Comparison of ENCODE assay signal across 28 cellular contexts in genomic region chrX:38435130-38435529, GRCh38.
"Had no signal": no experiment of that assay in that cellular context is flagged by ENCODE, and none has a peak within 500 bp of the region (broad histone marks: within the 10 kb centered on the region; RNA-seq: fewer than 3 reads in every experiment).

No MANE protein-coding gene starts in this region.

- H3K9me3 ChIP-seq: esophagus squamous epithelium, gastroesophageal sphincter, heart right ventricle had no signal

- H3K27ac ChIP-seq: esophagus squamous epithelium, gastroesophageal sphincter, heart right ventricle had no signal

- H3K27me3 ChIP-seq: esophagus squamous epithelium, gastroesophageal sphincter had no signal

- DNase-seq: activated CD4-positive, alpha-beta memory T cell treated with anti-CD3 and anti-CD28 coated beads for 36 hours; activated CD4-positive, alpha-beta T cell treated with anti-CD3 and anti-CD28 coated beads for 36 hours; activated CD4-positive, alpha-beta T cell treated with anti-CD3 and anti-CD28 coated beads, Interleukin-2, amount 10 ng/mL, durations not matched to agents 24 days and 14 days; activated CD4-positive, CD25-positive, alpha-beta regulatory T cell; activated CD4-positive, CD25-positive, alpha-beta regulatory T cell treated with anti-CD3 and anti-CD28 coated beads, Interleukin-2, amount 50 U/mL, for 72 hours; activated CD8-positive, alpha-beta memory T cell treated with anti-CD3 and anti-CD28 coated beads, Interleukin-2, amount 10 ng/mL, durations not matched to agents 7 days and 5 days; activated CD8-positive, alpha-beta memory T cell treated with anti-CD3 and anti-CD28 coated beads, Interleukin-2, amount 50 U/mL, for 4 hours; activated CD8-positive, alpha-beta T cell treated with anti-CD3 and anti-CD28 coated beads, Interleukin-2, amount 10 ng/mL, durations not matched to agents 7 days and 5 days; activated gamma-delta T cell; activated naive CD4-positive, alpha-beta T cell; activated naive CD4-positive, alpha-beta T cell treated with anti-CD3 and anti-CD28 coated beads, Interleukin-2, amount 10 ng/mL, durations not matched to agents 7 days and 5 days; activated naive CD8-positive, alpha-beta T cell treated with anti-CD3 and anti-CD28 coated beads, Interleukin-2, amount 10 ng/mL, durations not matched to agents 7 days and 5 days; activated T-cell treated with anti-CD3 and anti-CD28 coated beads, Interleukin-2, amount 50 U/mL, for 1 hour; activated T-cell treated with anti-CD3 and anti-CD28 coated beads, Interleukin-2, amount 50 U/mL, for 72 hours; amniotic stem cell; anterior cingulate cortex; caudate nucleus; cortex of kidney; dermis blood vessel endothelial cell; effector CD4-positive, alpha-beta T cell; effector memory CD8-positive, alpha-beta T cell; erythroblast; esophagus squamous epithelium; foreskin melanocyte; heart right ventricle; T-helper 2 cell had no signal

- H3K4me3 ChIP-seq: esophagus squamous epithelium, gastroesophageal sphincter, heart right ventricle had no signal

- H3K36me3 ChIP-seq: esophagus squamous epithelium, gastroesophageal sphincter, heart right ventricle had no signal

- ATAC-seq: activated CD4-positive, alpha-beta T cell treated with anti-CD3 and anti-CD28 coated beads for 36 hours; activated CD8-positive, alpha-beta memory T cell treated with anti-CD3 and anti-CD28 coated beads, Interleukin-2, amount 10 ng/mL, durations not matched to agents 7 days and 5 days; activated CD8-positive, alpha-beta T cell treated with anti-CD3 and anti-CD28 coated beads, Interleukin-2, amount 10 ng/mL, durations not matched to agents 7 days and 5 days; activated naive CD4-positive, alpha-beta T cell treated with anti-CD3 and anti-CD28 coated beads, Interleukin-2, amount 50 U/mL, for 72 hours; activated T-cell treated with anti-CD3 and anti-CD28 coated beads, Interleukin-2, amount 50 U/mL, for 72 hours; effector memory CD8-positive, alpha-beta T cell; gastroesophageal sphincter; heart right ventricle had no signal

- H3K4me1 ChIP-seq: esophagus squamous epithelium, gastroesophageal sphincter, heart right ventricle had no signal
